In genomic region chr3:99475229-99475628, GRCh38 we compare ENCODE assay signal across 28 cellular contexts.
A peak's percentile ranks its signal among the peaks of the same experiment; 100 is the strongest.
DNase-seq lines count a peak whose midpoint lies in the region; ATAC-seq, FAIRE-seq and TF ChIP-seq lines count a peak whose summit lies in the region.
"Had no signal": no experiment of that assay in that cellular context is flagged by ENCODE, and none has a peak within 500 bp of the region (broad histone marks: within the 10 kb centered on the region; RNA-seq: fewer than 3 reads in every experiment).

No MANE protein-coding gene starts in this region.

- H2AFZ ChIP-seq in ACC112 (ENCODE audit: low read length, unreplicated experiment), result peak overlapping the region; percentile 40

- no peaks in the 10 kb centered on the region for H3K36me3 Mint-ChIP-seq in activated CD4-positive, alpha-beta memory T cell treated with anti-CD3 and anti-CD28 coated beads, Interleukin-2, amount 10 ng/mL, durations not matched to agents 7 days and 5 days (ENCODE audit: low read depth)

- H3K36me3 ChIP-seq in ACC112 (ENCODE audit: insufficient read depth, low read length) (no peaks in the 10 kb centered on the region), kidney (ENCODE audit: control insufficient read depth in 1 of 2, insufficient read depth in 2 of 2, low read length in 2 of 2) (no peaks in the 10 kb centered on the region)
- H3K36me3 ChIP-seq: BLaER1 treated with 17β-estradiol and CSF1 and Interleukin-3, amounts not matched to agents 10 nM and 100 nM; SJCRH30 had no signal

- CTCF ChIA-PET in activated CD4-positive, alpha-beta memory T cell treated with anti-CD3 and anti-CD28 coated beads, Interleukin-2, amount 10 ng/mL, durations not matched to agents 7 days and 5 days (lab: Charles Lee), result no interaction called here

- peak; percentile 74 for FAIRE-seq in H54 (lab: Jason Lieb, UNC)
- peak; percentile 42 for FAIRE-seq in kidney (lab: Jason Lieb, UNC)
- FAIRE-seq: D721Med, GM12878, HTR-8/SVneo had no signal

- no peak for TF ChIP-seq CTCF in kidney (IDR thresholded peaks at IDR 0.05; ENCODE audit: borderline replicate concordance, extremely low read depth, insufficient read depth)

- no peak for DNase-seq in H54 (ENCODE audit: insufficient read length, low spot score)
- peak; percentile 11 for DNase-seq in amniotic epithelial cell (ENCODE audit: low read depth)
- DNase-seq in kidney, result no peak
- no peak for DNase-seq in activated CD4-positive, alpha-beta memory T cell treated with anti-CD3 and anti-CD28 coated beads, Interleukin-2, amount 10 ng/mL, durations not matched to agents 7 days and 5 days
- DNase-seq in left colon, result no peak
- no peak for DNase-seq in mesenteric fat pad (ENCODE audit: low spot score)
- DNase-seq: 8988T; AML-193; CD4-positive, alpha-beta T cell; GDM1; H7; KBM-7; NCI-H1105 treated with DMSO at 0.1 percent for 48 hours; NCI-H2029; NCI-H446; NCI-H524 treated with DMSO at 0.1 percent for 48 hours; NCI-H82; NK-92 treated with Interleukin-12 subunit alpha and Interleukin-12 subunit beta, amount 100 ng/mL, for 24 hours; PC-3; SJCRH30 had no signal

- H3K9ac ChIP-seq in kidney (ENCODE audit: low read length in 2 of 2), result no peak overlapping the region
- H3K9ac ChIP-seq: BLaER1 treated with 17β-estradiol and CSF1 and Interleukin-3, amounts not matched to agents 10 nM and 100 nM had no signal

- H3K4me1 ChIP-seq in ACC112 (ENCODE audit: control insufficient read depth, insufficient read depth, low read length, unreplicated experiment) (peaks cover 37% of the 10 kb centered on the region), kidney (ENCODE audit: control insufficient read depth in 1 of 2, insufficient read depth in 1 of 2, low read depth in 1 of 2, low read length in 2 of 2) (no peaks in the 10 kb centered on the region)
- H3K4me1 ChIP-seq: SJCRH30 had no signal

- no peaks in the 10 kb centered on the region for H3K27me3 ChIP-seq in ACC112 (ENCODE audit: insufficient read depth, low read length)
- H3K27me3 ChIP-seq: BLaER1 treated with 17β-estradiol and CSF1 and Interleukin-3, amounts not matched to agents 10 nM and 100 nM; MG63; SJCRH30 had no signal

- H3K27ac Mint-ChIP-seq in activated CD4-positive, alpha-beta memory T cell treated with anti-CD3 and anti-CD28 coated beads, Interleukin-2, amount 10 ng/mL, durations not matched to agents 7 days and 5 days, result no peak overlapping the region
- H3K27ac Mint-ChIP-seq: CD4-positive, alpha-beta T cell had no signal

- no peak for TF ChIP-seq POLR2A in H54 (IDR thresholded peaks at IDR 0.05; ENCODE audit: low read depth, low read length)

- H3K27ac ChIP-seq in ACC112 (ENCODE audit: low read depth, low read length), result peak overlapping the region; percentile 16; the same call in 1 of the 2 replicates
- no peak overlapping the region for H3K27ac ChIP-seq in kidney (ENCODE audit: low read depth in 2 of 2, low read length in 2 of 2)
- H3K27ac ChIP-seq: BLaER1 treated with 17β-estradiol and CSF1 and Interleukin-3, amounts not matched to agents 10 nM and 100 nM; SJCRH30 had no signal

- intact Hi-C loops in kidney (cut with DNase I), result no loop called here
- intact Hi-C loops in left colon (cut with DNase I, micrococcal nuclease), result no loop called here

- H3K4me3 ChIP-seq in ACC112 (ENCODE audit: low read depth, low read length) (no peak overlapping the region), kidney (ENCODE audit: low read length in 2 of 2) (no peak overlapping the region)
- H3K4me3 ChIP-seq: BLaER1 treated with 17β-estradiol and CSF1 and Interleukin-3, amounts not matched to agents 10 nM and 100 nM; GM12878; MG63; SJCRH30 had no signal

- no peaks in the 10 kb centered on the region for H3K79me2 ChIP-seq in ACC112 (ENCODE audit: control insufficient read depth, insufficient read depth, low read length, unreplicated experiment)

- H3K9me3 Mint-ChIP-seq in activated CD4-positive, alpha-beta memory T cell treated with anti-CD3 and anti-CD28 coated beads, Interleukin-2, amount 10 ng/mL, durations not matched to agents 7 days and 5 days, result peaks cover 4% of the 10 kb centered on the region

- no peaks in the 10 kb centered on the region for H3K4me1 Mint-ChIP-seq in activated CD4-positive, alpha-beta memory T cell treated with anti-CD3 and anti-CD28 coated beads, Interleukin-2, amount 10 ng/mL, durations not matched to agents 7 days and 5 days

- no peaks in the 10 kb centered on the region for H3K9me3 ChIP-seq in kidney (ENCODE audit: control insufficient read depth in 1 of 2, low read length in 2 of 2)
- H3K9me3 ChIP-seq: SJCRH30 had no signal

- POLR2A ChIA-PET in activated CD4-positive, alpha-beta memory T cell treated with anti-CD3 and anti-CD28 coated beads, Interleukin-2, amount 10 ng/mL, durations not matched to agents 7 days and 5 days (lab: Charles Lee), result no interaction called here

- no peaks in the 10 kb centered on the region for H3K27me3 Mint-ChIP-seq in activated CD4-positive, alpha-beta memory T cell treated with anti-CD3 and anti-CD28 coated beads, Interleukin-2, amount 10 ng/mL, durations not matched to agents 7 days and 5 days
- H3K27me3 Mint-ChIP-seq: CD4-positive, alpha-beta T cell had no signal

- ATAC-seq in left colon, result no peak
- no peak for ATAC-seq in HG02938 (IDR thresholded peaks at IDR 0.05; ENCODE audit: unreplicated experiment)
- ATAC-seq: GM12878, PC-3, Right ventricle myocardium inferior had no signal

- no peak overlapping the region for H3K4me3 Mint-ChIP-seq in activated CD4-positive, alpha-beta memory T cell treated with anti-CD3 and anti-CD28 coated beads, Interleukin-2, amount 10 ng/mL, durations not matched to agents 7 days and 5 days
- H3K4me3 Mint-ChIP-seq: CD4-positive, alpha-beta T cell had no signal
